22 cellular contexts compared by ENCODE assay signal in genomic region chr4:145772347-145772746, GRCh38.
"Had no signal": no experiment of that assay in that cellular context is flagged by ENCODE, and none has a peak within 500 bp of the region (broad histone marks: within the 10 kb centered on the region; RNA-seq: fewer than 3 reads in every experiment).

No MANE protein-coding gene starts in this region.

- H3K27ac ChIP-seq: colonic mucosa, lower lobe of right lung, pancreas, right lobe of liver, tibial artery had no signal

- H3K36me3 ChIP-seq: colonic mucosa, right lobe of liver had no signal

- H3K9me3 ChIP-seq: colonic mucosa, gastrocnemius medialis, lower lobe of right lung, pancreas, right lobe of liver, tibial artery had no signal

- FAIRE-seq: keratinocyte, pancreas had no signal

- DNase-seq: colonic mucosa; effector CD8-positive, alpha-beta T cell; endodermal cell; foreskin fibroblast; gastrocnemius medialis; head of caudate nucleus; left ventricle myocardium superior; lower lobe of right lung; natural killer cell; occipital lobe; pancreas; right lobe of liver; stimulated activated CD4-positive, alpha-beta T cell treated with anti-CD3 and anti-CD28 coated beads, Interleukin-12 subunit alpha, Interleukin-12 subunit beta, amount 100 ng/mL, for 4 hours; stimulated activated CD4-positive, alpha-beta T cell treated with anti-CD3 and anti-CD28 coated beads, Interleukin-1b, Interleukin-23, amount 100 ng/mL, for 48 hours; stimulated activated CD4-positive, alpha-beta T cell treated with anti-CD3 and anti-CD28 coated beads, Interleukin-4, amount 100 ng/mL, for 1 hour; stimulated activated CD8-positive, alpha-beta memory T cell treated with anti-CD3 and anti-CD28 coated beads, Interleukin-4, amount 100 ng/mL, for 48 hours; stimulated activated naive CD4-positive, alpha-beta T cell; stimulated activated naive CD8-positive, alpha-beta T cell treated with anti-CD3 and anti-CD28 coated beads, Interleukin-15, amount 100 ng/mL, for 72 hours; tibial artery had no signal

- H3K4me1 ChIP-seq: colonic mucosa, lower lobe of right lung, pancreas, right lobe of liver, tibial artery had no signal

- H3K27me3 ChIP-seq: colonic mucosa, gastrocnemius medialis, pancreas, right lobe of liver, tibial artery had no signal

- H3K4me2 ChIP-seq: smooth muscle cell had no signal

- H3K4me3 ChIP-seq: colonic mucosa, gastrocnemius medialis, lower lobe of right lung, pancreas, right lobe of liver, smooth muscle cell, tibial artery had no signal

- ATAC-seq: esophagus mucosa; gastrocnemius medialis; left ventricle myocardium superior; lower lobe of right lung; natural killer cell; pancreas; right lobe of liver; stimulated activated naive CD8-positive, alpha-beta T cell treated with anti-CD3 and anti-CD28 coated beads, Interleukin-15, amount 100 ng/mL, for 72 hours had no signal
